24 cellular contexts compared by ENCODE assay signal in the genomic region with DNA sequence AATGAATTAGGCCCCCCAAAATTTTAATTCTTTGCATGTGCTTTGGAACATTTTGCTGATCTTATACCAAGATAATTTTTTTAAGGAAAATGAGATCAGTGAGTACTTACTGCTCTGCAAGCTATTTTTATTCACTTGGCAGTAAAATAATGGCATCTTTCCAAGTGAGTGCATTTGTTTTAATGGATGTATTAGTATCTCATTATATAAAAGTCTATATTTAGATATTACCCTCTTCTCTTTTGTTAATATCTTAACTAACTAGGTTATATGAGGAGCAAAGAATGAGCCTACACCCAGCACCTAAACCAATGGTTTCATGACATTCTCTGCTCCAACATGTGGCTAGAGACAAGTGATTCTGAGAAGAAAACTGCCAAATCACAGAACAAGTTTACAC. TPM values are rescaled to one million over a fixed set of nuclear protein-coding genes. Genes with fewer than 3 reads are reported as not detected.
DNase-seq lines count a peak whose midpoint lies in the region; ATAC-seq and TF ChIP-seq lines count a peak whose summit lies in the region.
"Had no signal": no experiment of that assay in that cellular context is flagged by ENCODE, and none has a peak within 500 bp of the region (broad histone marks: within the 10 kb centered on the region; RNA-seq: fewer than 3 reads in every experiment).

No MANE protein-coding gene starts in this region.

- in situ Hi-C loops in HAP-1 (cut with MboI; ENCODE audit: low sequenced_read_pairs): no loop called here

- H3K9ac ChIP-seq in parathyroid adenoma: no peak overlapping the region

- no peak overlapping the region for H3K4me2 ChIP-seq in parathyroid adenoma (ENCODE audit: low read length)

- intact Hi-C loops in esophagus muscularis mucosa (cut with DNase I): no loop called here
- intact Hi-C loops in left lung (cut with DNase I): no loop called here

- TF ChIP-seq POLR2A in esophagus muscularis mucosa (IDR thresholded peaks at IDR 0.05; ENCODE audit: low read depth) (no peak), tibial nerve (IDR thresholded peaks at IDR 0.05) (no peak)

- ATAC-seq in left lung: no peak
- ATAC-seq: activated T-cell treated with anti-CD3 and anti-CD28 coated beads, Interleukin-2, amount 50 U/mL, for 72 hours; foreskin keratinocyte; naive thymus-derived CD8-positive, alpha-beta T cell; stimulated activated naive B cell treated with anti-CD40 and anti-IgM and Interleukin-4, amounts not matched to agents 10 μg/mL and 1 μg/mL and 100 μg/mL, for 72 hours had no signal

- DNase-seq in NCI-H1105 treated with DMSO at 0.1 percent for 48 hours (lab: John Stamatoyannopoulos, UW): peak; percentile 1
- DNase-seq in NCI-H1105 (lab: John Stamatoyannopoulos, UW): no peak
- DNase-seq in esophagus muscularis mucosa (ENCODE audit: extremely low spot score): no peak
- no peak for DNase-seq in tibial nerve (ENCODE audit: low spot score in 2 of 2)
- DNase-seq in HAP-1 (ENCODE audit: low spot score in 2 of 2): no peak
- DNase-seq in left lung: no peak
- DNase-seq in WERI-Rb-1: no peak
- DNase-seq: activated naive CD8-positive, alpha-beta T cell treated with anti-CD3 and anti-CD28 coated beads for 36 hours; activated T-cell treated with anti-CD3 and anti-CD28 coated beads, Interleukin-2, amount 50 U/mL, for 72 hours; BE2C; brain microvascular endothelial cell; COR-L47; foreskin keratinocyte; KG1; kidney; naive thymus-derived CD8-positive, alpha-beta T cell; NCI-H510A; ovary; stimulated activated CD4-positive, alpha-beta T cell treated with anti-CD3 and anti-CD28 coated beads, Interleukin-2, amount 100 ng/mL, for 24 hours; stimulated activated naive B cell treated with anti-CD40 and anti-IgM and Interleukin-4, amounts not matched to agents 10 μg/mL and 1 μg/mL and 100 μg/mL, for 72 hours; T1000; upper lobe of left lung had no signal

- peak overlapping the region; percentile 78 to 82 (median 80) for H3K27ac ChIP-seq in esophagus muscularis mucosa (replicated peaks in 1 of 4)
- H3K27ac ChIP-seq in parathyroid adenoma: peak overlapping the region; percentile 24
- peak overlapping the region in 3 of 4 donors; percentile 57 to 87 (median 87) for H3K27ac ChIP-seq in tibial nerve
- peak overlapping the region in 1 of 2 donors; percentile 44 for H3K27ac ChIP-seq in left lung
- no peak overlapping the region for H3K27ac ChIP-seq in WERI-Rb-1
- H3K27ac ChIP-seq: brain microvascular endothelial cell, foreskin keratinocyte had no signal

- H3K79me2 ChIP-seq in parathyroid adenoma: no peaks in the 10 kb centered on the region

- peak overlapping the region; percentile 56 for H2AFZ ChIP-seq in parathyroid adenoma

- no peaks in the 10 kb centered on the region for H3K27me3 ChIP-seq in esophagus muscularis mucosa
- H3K27me3 ChIP-seq in parathyroid adenoma (ENCODE audit: control insufficient read depth, insufficient read depth, low read length): no peaks in the 10 kb centered on the region
- H3K27me3 ChIP-seq in tibial nerve: no peaks in the 10 kb centered on the region
- H3K27me3 ChIP-seq in HAP-1 (ENCODE audit: low read depth): no peaks in the 10 kb centered on the region
- no peaks in the 10 kb centered on the region for H3K27me3 ChIP-seq in left lung
- peaks cover 4% of the 10 kb centered on the region for H3K27me3 ChIP-seq in WERI-Rb-1 (ENCODE audit: insufficient read depth, low read depth, severe bottlenecking)
- H3K27me3 ChIP-seq: BE2C, brain microvascular endothelial cell, foreskin keratinocyte, ovary, upper lobe of left lung had no signal

- TF ChIP-seq EP300 in esophagus muscularis mucosa (IDR thresholded peaks at IDR 0.05): no peak
- no peak for TF ChIP-seq EP300 in tibial nerve (IDR thresholded peaks at IDR 0.05)

- H3K4me1 ChIP-seq in esophagus muscularis mucosa (peaks cover 14 to 25% (median 16%) of the 10 kb centered on the region in 4 donors), parathyroid adenoma (peaks cover 3% of the 10 kb centered on the region), tibial nerve (peaks cover 0 to 13% (median 0%) of the 10 kb centered on the region in 4 donors), HAP-1 (peaks cover 4% of the 10 kb centered on the region), left lung (no peaks in the 10 kb centered on the region)
- H3K4me1 ChIP-seq: foreskin keratinocyte had no signal

- H3K4me3 ChIP-seq in esophagus muscularis mucosa: no peak overlapping the region
- H3K4me3 ChIP-seq in parathyroid adenoma (ENCODE audit: low read depth, low read length): no peak overlapping the region
- H3K4me3 ChIP-seq in tibial nerve: no peak overlapping the region
- H3K4me3 ChIP-seq in HAP-1: no peak overlapping the region
- H3K4me3 ChIP-seq in left lung: no peak overlapping the region
- H3K4me3 ChIP-seq in WERI-Rb-1 (ENCODE audit: low read depth, low read length): no peak overlapping the region
- H3K4me3 ChIP-seq: ovary, skin epidermis, upper lobe of left lung had no signal

- TF ChIP-seq CTCF in esophagus muscularis mucosa (IDR thresholded peaks at IDR 0.05) (no peak), parathyroid adenoma (IDR thresholded peaks at IDR 0.05) (no peak), tibial nerve (IDR thresholded peaks at IDR 0.05) (no peak), left lung (IDR thresholded peaks at IDR 0.05) (no peak), WERI-Rb-1 (IDR thresholded peaks at IDR 0.05; ENCODE audit: low read depth, low read length) (no peak)

- no peaks in the 10 kb centered on the region for H3K9me3 ChIP-seq in esophagus muscularis mucosa
- H3K9me3 ChIP-seq in parathyroid adenoma (ENCODE audit: control insufficient read depth, low read length): no peaks in the 10 kb centered on the region
- H3K9me3 ChIP-seq in tibial nerve: no peaks in the 10 kb centered on the region
- no peaks in the 10 kb centered on the region for H3K9me3 ChIP-seq in HAP-1
- H3K9me3 ChIP-seq in left lung: no peaks in the 10 kb centered on the region
- H3K9me3 ChIP-seq in WERI-Rb-1 (ENCODE audit: severe bottlenecking): no peaks in the 10 kb centered on the region
- H3K9me3 ChIP-seq: BE2C, ovary, upper lobe of left lung had no signal

- H3K36me3 ChIP-seq in esophagus muscularis mucosa (no peaks in the 10 kb centered on the region), parathyroid adenoma (ENCODE audit: control insufficient read depth, insufficient read depth, low read length) (no peaks in the 10 kb centered on the region), tibial nerve (no peaks in the 10 kb centered on the region), HAP-1 (replicated peaks) (no peaks in the 10 kb centered on the region), left lung (no peaks in the 10 kb centered on the region), WERI-Rb-1 (no peaks in the 10 kb centered on the region)
- H3K36me3 ChIP-seq: BE2C, brain microvascular endothelial cell, ovary, upper lobe of left lung had no signal

RNA-seq across cellular contexts. Expression of a gene that starts 21.1 kb away (rescaled TPM):
- total RNA-seq in esophagus muscularis mucosa (10 to 100 TPM; 39.3 to 49.6 (median 42.8) TPM), tibial nerve (10 to 100 TPM; 34.1 to 61.2 (median 40.8) TPM), left lung (10 to 100 TPM; 92.7 to 93.1 TPM)

RNA-seq across cellular contexts. Expression of a gene that starts 42.4 kb away (rescaled TPM):
- total RNA-seq in esophagus muscularis mucosa (100 to 1,000 TPM in 3 of 4 donors, 10 to 100 TPM in 1; 82.6 to 251 (median 178) TPM), tibial nerve (100 to 1,000 TPM; 133 to 621 (median 176) TPM), left lung (1,000 to 10,000 TPM in 1 of 2 donors, 100 to 1,000 TPM in 1; 998 to 2,737 TPM)

RNA-seq across cellular contexts. Expression of a gene that starts 56.8 kb away (rescaled TPM):
- total RNA-seq in esophagus muscularis mucosa: 1 to 10 TPM; 7.5 to 9.0 (median 7.6) TPM
- 1 to 10 TPM; 6.9 to 9.8 (median 7.8) TPM for total RNA-seq in tibial nerve
- total RNA-seq in left lung: 10 to 100 TPM in 1 of 2 donors, 1 to 10 TPM in 1; 8.1 to 10.7 TPM
